Comparison of ENCODE assay signal across 3 cellular contexts in genomic region chr3:55538158-55538557, GRCh38.
TF ChIP-seq lines count a peak whose summit lies in the region.

No MANE protein-coding gene starts in this region.

TF ChIP-seq in HepG2, 621 proteins besides CTCF, POLR2A, EP300 and RAD21 (continues in another document):
- TF ChIP-seq ZNF558 (CRISPR knock-in tag; IDR thresholded peaks at IDR 0.05; ENCODE audit: borderline replicate concordance): no peak
- no peak for TF ChIP-seq AHDC1 (CRISPR knock-in tag; IDR thresholded peaks at IDR 0.05; ENCODE audit: borderline replicate concordance)
- no peak for TF ChIP-seq ZNF160 (CRISPR knock-in tag; IDR thresholded peaks at IDR 0.05)
- TF ChIP-seq TRAFD1 (CRISPR knock-in tag; IDR thresholded peaks at IDR 0.05; ENCODE audit: borderline replicate concordance): no peak
- no peak for TF ChIP-seq ZBTB42 (CRISPR knock-in tag; IDR thresholded peaks at IDR 0.05)
- TF ChIP-seq ZNF7 (CRISPR knock-in tag; IDR thresholded peaks at IDR 0.05): no peak
- no peak for TF ChIP-seq ZBTB25 (CRISPR knock-in tag; IDR thresholded peaks at IDR 0.05)
- TF ChIP-seq ARHGAP35 (CRISPR knock-in tag; IDR thresholded peaks at IDR 0.05; ENCODE audit: borderline replicate concordance): no peak
- TF ChIP-seq MEF2D (CRISPR knock-in tag; IDR thresholded peaks at IDR 0.05): no peak

TF ChIP-seq in H1, 55 proteins besides CTCF, POLR2A, EP300 and RAD21:
- TF ChIP-seq SP2 (IDR thresholded peaks at IDR 0.05; ENCODE audit: low read length) (no peak), TCF12 (IDR thresholded peaks at IDR 0.05; ENCODE audit: low read depth, low read length) (no peak), TBP (IDR thresholded peaks at IDR 0.05; ENCODE audit: low read depth, low read length) (no peak), GABPA (IDR thresholded peaks at IDR 0.05; ENCODE audit: borderline replicate concordance, insufficient read depth, low read length) (no peak), CHD1 (IDR thresholded peaks at IDR 0.05; ENCODE audit: low read depth, low read length) (no peak), YY1 (IDR thresholded peaks at IDR 0.05; ENCODE audit: low read depth, low read length) (no peak), RFX5 (IDR thresholded peaks at IDR 0.05; ENCODE audit: borderline replicate concordance, low read depth, low read length) (no peak), MAFK (IDR thresholded peaks at IDR 0.05; ENCODE audit: low read depth, low read length) (no peak), RXRA (IDR thresholded peaks at IDR 0.05; ENCODE audit: insufficient read depth, low read depth, low read length) (no peak), CTBP2 (IDR thresholded peaks at IDR 0.05; ENCODE audit: borderline replicate concordance, insufficient read depth, insufficient read length, low read length) (no peak)

TF ChIP-seq in neural cell, 6 proteins besides CTCF, POLR2A, EP300 and RAD21:
- TF ChIP-seq SMC3 (conservative IDR thresholded peaks at IDR 0.05; ENCODE audit: poor library complexity) (no peak), EZH2 (IDR thresholded peaks at IDR 0.05; ENCODE audit: borderline replicate concordance, insufficient read depth, low read length, poor library complexity, severe bottlenecking) (no peak), TAF1 (IDR thresholded peaks at IDR 0.05; ENCODE audit: low read depth) (no peak)
